In genomic region chr3:175885196-175885766, GRCh38 we compare ENCODE assay signal across 16 cellular contexts.
"Had no signal": no experiment of that assay in that cellular context is flagged by ENCODE, and none has a peak within 500 bp of the region (broad histone marks: within the 10 kb centered on the region; RNA-seq: fewer than 3 reads in every experiment).

No MANE protein-coding gene starts in this region.

- H3K27ac Mint-ChIP-seq: activated CD4-positive, alpha-beta T cell treated with anti-CD3 and anti-CD28 coated beads, Interleukin-2, amount 10 ng/mL, durations not matched to agents 7 days and 5 days; activated naive CD8-positive, alpha-beta T cell treated with anti-CD3 and anti-CD28 coated beads for 36 hours; activated T-helper 1 cell treated with anti-CD3 and anti-CD28 coated beads, Interleukin-12 subunit alpha, Interleukin-12 subunit beta, Interleukin-2, Interleukin-4 antibody, amounts not matched to agents 30 ng/mL and 10 ng/mL and 1 ng/mL, durations not matched to agents 14 hours and 24 hours and 36 hours; brain; nephron had no signal

- H3K4me3 Mint-ChIP-seq: activated CD4-positive, alpha-beta T cell treated with anti-CD3 and anti-CD28 coated beads, Interleukin-2, amount 10 ng/mL, durations not matched to agents 7 days and 5 days; activated naive CD8-positive, alpha-beta T cell treated with anti-CD3 and anti-CD28 coated beads for 36 hours; activated T-helper 1 cell treated with anti-CD3 and anti-CD28 coated beads, Interleukin-12 subunit alpha, Interleukin-12 subunit beta, Interleukin-2, Interleukin-4 antibody, amounts not matched to agents 30 ng/mL and 10 ng/mL and 1 ng/mL, durations not matched to agents 14 hours and 24 hours and 36 hours; brain; nephron had no signal

- H3K4me1 ChIP-seq: colonic mucosa, left ventricle myocardium inferior, sigmoid colon, stomach, testis, upper lobe of left lung had no signal

- H3K36me3 ChIP-seq: colonic mucosa, left ventricle myocardium inferior, sigmoid colon, stomach, upper lobe of left lung had no signal

- DNase-seq: activated CD4-positive, alpha-beta T cell treated with anti-CD3 and anti-CD28 coated beads, Interleukin-2, amount 10 ng/mL, durations not matched to agents 7 days and 5 days; activated naive CD8-positive, alpha-beta T cell treated with anti-CD3 and anti-CD28 coated beads for 36 hours; amygdala; central memory CD4-positive, alpha-beta T cell; colonic mucosa; hippocampal formation; left ventricle myocardium inferior; sigmoid colon; stimulated activated CD4-positive, alpha-beta T cell treated with anti-CD3 and anti-CD28 coated beads, Interleukin-1b, Interleukin-23, amount 100 ng/mL, for 48 hours; stomach; T-helper 2 cell; testis had no signal

- H3K9me3 ChIP-seq: colonic mucosa, sigmoid colon, testis had no signal

- H3K27me3 Mint-ChIP-seq: activated CD4-positive, alpha-beta T cell treated with anti-CD3 and anti-CD28 coated beads, Interleukin-2, amount 10 ng/mL, durations not matched to agents 7 days and 5 days; activated naive CD8-positive, alpha-beta T cell treated with anti-CD3 and anti-CD28 coated beads for 36 hours; brain had no signal

- H3K36me3 Mint-ChIP-seq: activated naive CD8-positive, alpha-beta T cell treated with anti-CD3 and anti-CD28 coated beads for 36 hours; brain had no signal

- H3K27ac ChIP-seq: colonic mucosa, left ventricle myocardium inferior, sigmoid colon, stomach, testis, upper lobe of left lung had no signal

- H3K4me3 ChIP-seq: colonic mucosa, left ventricle myocardium inferior, sigmoid colon, stomach, upper lobe of left lung had no signal

- H3K27me3 ChIP-seq: colonic mucosa, sigmoid colon, stomach, testis, upper lobe of left lung had no signal

- H3K4me1 Mint-ChIP-seq: activated CD4-positive, alpha-beta T cell treated with anti-CD3 and anti-CD28 coated beads, Interleukin-2, amount 10 ng/mL, durations not matched to agents 7 days and 5 days; activated naive CD8-positive, alpha-beta T cell treated with anti-CD3 and anti-CD28 coated beads for 36 hours; brain; nephron had no signal
